In the genomic region with DNA sequence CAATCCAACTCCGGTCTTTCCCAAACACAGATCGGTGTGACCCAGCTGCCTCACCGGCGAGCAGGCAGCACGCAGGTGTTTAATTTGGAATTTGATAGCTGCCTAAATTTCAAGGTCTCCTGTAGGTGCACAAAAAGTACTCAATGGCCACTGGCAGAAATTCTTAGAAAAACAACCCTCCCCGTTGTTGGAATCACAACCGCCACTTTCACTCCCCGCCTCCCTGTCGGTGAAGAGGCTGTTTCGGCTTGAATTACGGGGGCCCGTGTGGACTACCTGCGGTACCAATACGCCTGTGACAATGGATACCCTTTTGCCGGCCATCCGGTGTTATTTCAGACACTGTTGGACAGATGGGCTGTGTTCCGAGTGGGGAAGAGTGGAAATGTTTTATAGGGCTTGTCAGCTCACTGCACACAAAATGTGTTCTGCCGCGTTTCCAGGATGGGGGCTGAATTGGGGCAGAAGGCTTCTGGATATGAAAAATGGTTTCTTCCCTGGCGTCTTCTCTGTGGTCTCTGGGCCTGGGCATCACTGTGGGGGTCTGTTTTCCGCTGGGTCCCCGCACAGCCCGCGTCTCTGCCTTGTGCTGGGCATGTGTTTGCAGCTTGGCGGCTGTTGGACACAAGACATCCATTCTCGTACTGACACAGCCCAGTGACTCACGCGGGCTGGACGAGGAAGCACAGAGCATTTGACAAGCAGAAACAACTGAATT, we compare ENCODE assay signal across 11 cellular contexts. TPM values are rescaled to one million over a fixed set of nuclear protein-coding genes. Genes with fewer than 3 reads are reported as not detected.
DNase-seq lines count a peak whose midpoint lies in the region; ATAC-seq and TF ChIP-seq lines count a peak whose summit lies in the region.
"Had no signal": no experiment of that assay in that cellular context is flagged by ENCODE, and none has a peak within 500 bp of the region (broad histone marks: within the 10 kb centered on the region; RNA-seq: fewer than 3 reads in every experiment).

No MANE protein-coding gene starts in this region.

- H3K27ac Mint-ChIP-seq in GM23338 (no peak overlapping the region), T-cell (peak overlapping the region in 1 of 2 donors; percentile 14)
- H3K27ac Mint-ChIP-seq in stimulated activated naive CD8-positive, alpha-beta T cell treated with anti-CD3 and anti-CD28 coated beads, Interleukin-15, amount 100 ng/mL, for 72 hours, result peak overlapping the region in 1 of 2 donors; percentile 7

- POLR2A ChIA-PET in T-cell (lab: Charles Lee), result no interaction called here

- H3K4me3 ChIP-seq in GM23338, result no peak overlapping the region
- H3K4me3 ChIP-seq in fibroblast of lung (replicated peaks in 1 of 4; ENCODE audit: control extremely low read depth in 1 of 4, insufficient read depth in 1 of 4, low read depth in 3 of 4, low read length in 4 of 4), result no peak overlapping the region
- H3K4me3 ChIP-seq in skeletal muscle tissue (ENCODE audit: low read length in 3 of 3), result peak overlapping the region; percentile 22 to 34 (median 29)

- H3K79me2 ChIP-seq in GM23338 (replicated peaks; ENCODE audit: insufficient read depth) (no peaks in the 10 kb centered on the region), fibroblast of lung (ENCODE audit: control insufficient read depth, insufficient read depth, low read length) (no peaks in the 10 kb centered on the region)

- H3K4me3 Mint-ChIP-seq in GM23338 (no peak overlapping the region), T-cell (no peak overlapping the region)
- peak overlapping the region in 1 of 2 donors; percentile 29 for H3K4me3 Mint-ChIP-seq in stimulated activated naive CD8-positive, alpha-beta T cell treated with anti-CD3 and anti-CD28 coated beads, Interleukin-15, amount 100 ng/mL, for 72 hours

- CTCF ChIA-PET in T-cell (lab: Charles Lee), result no interaction called here

- DNase-seq in GM23338 (ENCODE audit: low spot score) (no peak), NCI-H69 (lab: John Stamatoyannopoulos, UW) (peak; percentile 96), fibroblast of lung (ENCODE audit: low read depth in 2 of 2) (peak; percentile 14 to 34), LoVo (ENCODE audit: low spot score) (no peak), T-cell (no peak)
- no peak for DNase-seq in activated naive CD4-positive, alpha-beta T cell treated with anti-CD3 and anti-CD28 coated beads, Interleukin-2, amount 50 U/mL, for 16 hours
- no peak for DNase-seq in stimulated activated naive CD8-positive, alpha-beta T cell treated with anti-CD3 and anti-CD28 coated beads, Interleukin-15, amount 100 ng/mL, for 72 hours
- DNase-seq: activated CD4-positive, alpha-beta T cell treated with anti-CD3 and anti-CD28 coated beads, Interleukin-2, amount 50 U/mL, for 4 hours; mesenchymal stem cell; NCI-H1436 treated with DMSO at 0.1 percent for 48 hours had no signal

- H3K4me1 Mint-ChIP-seq in GM23338 (peaks cover 26% of the 10 kb centered on the region), T-cell (peaks cover 0 to 5% (median 0%) of the 10 kb centered on the region in 3 donors)
- H3K4me1 Mint-ChIP-seq in stimulated activated naive CD8-positive, alpha-beta T cell treated with anti-CD3 and anti-CD28 coated beads, Interleukin-15, amount 100 ng/mL, for 72 hours, result no peaks in the 10 kb centered on the region

- no peak for TF ChIP-seq CTCF in GM23338 (conservative IDR thresholded peaks at IDR 0.05; ENCODE audit: low read depth in 2 of 2)
- no peak for TF ChIP-seq CTCF in fibroblast of lung (conservative IDR thresholded peaks at IDR 0.05 in 1 of 2, IDR thresholded peaks at IDR 0.05 in 1 of 2; ENCODE audit: low read depth in 1 of 2, low read length in 2 of 2)

- H3K9me3 ChIP-seq in fibroblast of lung (ENCODE audit: control insufficient read depth, insufficient read depth, low read depth, low read length) (no peaks in the 10 kb centered on the region), skeletal muscle tissue (ENCODE audit: control insufficient read depth in 3 of 3, low read length in 3 of 3) (peaks cover 0 to 4% (median 2%) of the 10 kb centered on the region in 3 donors)

- H3K9ac ChIP-seq in fibroblast of lung (ENCODE audit: insufficient read depth, low read length), result no peak overlapping the region
- H3K9ac ChIP-seq in skeletal muscle tissue (ENCODE audit: low read depth in 1 of 3, low read length in 3 of 3), result no peak overlapping the region

- peaks cover 14% of the 10 kb centered on the region for H3K4me1 ChIP-seq in GM23338 (ENCODE audit: insufficient read depth)
- H3K4me1 ChIP-seq in fibroblast of lung (ENCODE audit: control insufficient read depth, extremely low read depth, insufficient read depth, low read length), result no peaks in the 10 kb centered on the region
- peaks cover 0 to 5% (median 3%) of the 10 kb centered on the region in 3 donors for H3K4me1 ChIP-seq in skeletal muscle tissue (ENCODE audit: control insufficient read depth in 3 of 3, insufficient read depth in 3 of 3, low read length in 3 of 3)

- no peaks in the 10 kb centered on the region for H4K20me1 ChIP-seq in GM23338 (replicated peaks; ENCODE audit: insufficient read depth)
- H4K20me1 ChIP-seq in fibroblast of lung (ENCODE audit: control insufficient read depth, extremely low read depth, insufficient read depth, low read length), result no peaks in the 10 kb centered on the region

- peak; percentile 54 for ATAC-seq in GM23338
- no peak for ATAC-seq in stimulated activated naive CD8-positive, alpha-beta T cell treated with anti-CD3 and anti-CD28 coated beads, Interleukin-15, amount 100 ng/mL, for 72 hours
- no peak for ATAC-seq in T-cell (replicated peaks in 1 of 4)

- H3K36me3 ChIP-seq in GM23338 (ENCODE audit: insufficient read depth) (no peaks in the 10 kb centered on the region), fibroblast of lung (ENCODE audit: control insufficient read depth, insufficient read depth, low read length) (no peaks in the 10 kb centered on the region), skeletal muscle tissue (ENCODE audit: control insufficient read depth in 3 of 3, insufficient read depth in 3 of 3, low read length in 3 of 3) (no peaks in the 10 kb centered on the region)

- peaks cover 6% of the 10 kb centered on the region; the same call in 1 of the 2 replicates for H3F3A ChIP-seq in GM23338 (replicated peaks; ENCODE audit: low read depth)

- H3K27me3 Mint-ChIP-seq in GM23338 (ENCODE audit: insufficient read depth, low read depth, poor library complexity) (peaks cover 5% of the 10 kb centered on the region), T-cell (peaks cover 31 to 33% of the 10 kb centered on the region in 2 donors)
- peaks cover 42% of the 10 kb centered on the region for H3K27me3 Mint-ChIP-seq in stimulated activated naive CD8-positive, alpha-beta T cell treated with anti-CD3 and anti-CD28 coated beads, Interleukin-15, amount 100 ng/mL, for 72 hours

- H3K27ac ChIP-seq in GM23338 (ENCODE audit: low read depth) (no peak overlapping the region), fibroblast of lung (ENCODE audit: insufficient read depth, low read length) (no peak overlapping the region), skeletal muscle tissue (ENCODE audit: low read depth, low read length) (no peak overlapping the region)

- H3K27me3 ChIP-seq in GM23338 (ENCODE audit: insufficient read depth), result no peaks in the 10 kb centered on the region
- no peaks in the 10 kb centered on the region for H3K27me3 ChIP-seq in fibroblast of lung (ENCODE audit: control insufficient read depth, insufficient read depth, low read length)
- peaks cover 43 to 50% (median 48%) of the 10 kb centered on the region in 3 donors for H3K27me3 ChIP-seq in skeletal muscle tissue (ENCODE audit: control insufficient read depth in 3 of 3, insufficient read depth in 3 of 3, low read length in 3 of 3)

- H2AFZ ChIP-seq in GM23338 (peak overlapping the region; percentile 86), fibroblast of lung (ENCODE audit: low read length) (no peak overlapping the region)

- H3K9me3 Mint-ChIP-seq in GM23338 (no peaks in the 10 kb centered on the region), T-cell (peaks cover 3% of the 10 kb centered on the region in 3 donors)
- H3K9me3 Mint-ChIP-seq in stimulated activated naive CD8-positive, alpha-beta T cell treated with anti-CD3 and anti-CD28 coated beads, Interleukin-15, amount 100 ng/mL, for 72 hours, result peaks cover 4 to 7% of the 10 kb centered on the region in 2 donors

- no peaks in the 10 kb centered on the region for H3K9me2 ChIP-seq in GM23338 (ENCODE audit: insufficient read depth)

- H3K36me3 Mint-ChIP-seq in GM23338 (ENCODE audit: low read depth), result no peaks in the 10 kb centered on the region
- H3K36me3 Mint-ChIP-seq in T-cell, result no peaks in the 10 kb centered on the region

- H3K4me2 ChIP-seq in GM23338 (no peak overlapping the region), fibroblast of lung (ENCODE audit: extremely low read depth, insufficient read depth, low read length) (no peak overlapping the region)

TF ChIP-seq in GM23338, 12 proteins besides CTCF, POLR2A, EP300 and RAD21 (continues in another document):
- TF ChIP-seq EZH2phosphoT487 (IDR thresholded peaks at IDR 0.05; ENCODE audit: unreplicated experiment) (no peak), JUNB (IDR thresholded peaks at IDR 0.05; ENCODE audit: unreplicated experiment) (no peak), POLR2AphosphoS5 (IDR thresholded peaks at IDR 0.05; ENCODE audit: low read depth) (no peak), EZH2 (IDR thresholded peaks at IDR 0.05; ENCODE audit: low read depth, unreplicated experiment) (no peak), STAT1 (IDR thresholded peaks at IDR 0.05; ENCODE audit: unreplicated experiment) (no peak)

RNA-seq across cellular contexts. Expression of gene ZIC5, which starts 45.4 kb away (rescaled TPM):
- 28.0 and 32.6 TPM in 2 replicates for total RNA-seq in GM23338 (2014; rRNA removed; shearing (Covaris generic))
- polyA plus RNA-seq in GM23338 (2016; fragmentation: Nextera tagmentation; extraction: Ambion mirVana) (14.1 and 17.2 TPM in 2 replicates), fibroblast of lung (not detected in 2 replicates)
- total RNA-seq in fibroblast of lung (not detected in 2 replicates), skeletal muscle tissue (not detected), T-cell (under 1 TPM in 3 of 5 donors, not detected in 2; 0.07 to 0.09 (median 0.09) TPM)
- not detected in 2 replicates for polyA plus RNA-seq in fibroblast of lung (2012)
- polyA minus RNA-seq in fibroblast of lung (ENCODE audit: low replicate concordance), result not detected in 2 replicates

RNA-seq across cellular contexts. Expression of gene ZIC2, which starts 55.4 kb away (rescaled TPM):
- total RNA-seq in GM23338 (2014; rRNA removed; shearing (Covaris generic)), result 76.2 and 87.9 TPM in 2 replicates
- polyA plus RNA-seq in GM23338 (2016; fragmentation: Nextera tagmentation; extraction: Ambion mirVana), result 62.6 and 63.2 TPM in 2 replicates
- not detected in 2 replicates for total RNA-seq in fibroblast of lung
- polyA plus RNA-seq in fibroblast of lung, result not detected in 2 replicates
- not detected in 2 replicates for polyA plus RNA-seq in fibroblast of lung (2012)
- not detected in 2 replicates for polyA minus RNA-seq in fibroblast of lung (ENCODE audit: low replicate concordance)
- not detected for total RNA-seq in skeletal muscle tissue
- total RNA-seq in T-cell, result under 1 TPM in 3 of 5 donors, not detected in 2; 0.10 to 0.88 (median 0.85) TPM

Comparison
In these comparisons a context has a peak if more than half of its experiments do, and no peak if none do; other contexts are left out.
1. DNase-seq: peak in NCI-H69 (single experiment) and fibroblast of lung (2 of 2); none in GM23338 (single experiment), activated naive CD4-positive, alpha-beta T cell treated with anti-CD3 and anti-CD28 coated beads, Interleukin-2, amount 50 U/mL, for 16 hours (single experiment), LoVo (single experiment), stimulated activated naive CD8-positive, alpha-beta T cell treated with anti-CD3 and anti-CD28 coated beads, Interleukin-15, amount 100 ng/mL, for 72 hours (0 of 2) and T-cell (0 of 34).
2. H3K4me3 ChIP-seq: peak in skeletal muscle tissue (3 of 3); none in GM23338 (single experiment) and fibroblast of lung (0 of 4).
3. RNA of gene ZIC5, which starts 45.4 kb away (total RNA-seq): 28.0 to 32.6 TPM in GM23338; 0.07 to 0.09 TPM in T-cell, not detected in fibroblast of lung and not detected in skeletal muscle tissue (single experiment); every median in the first group is over 10 times any median in the second.
4. RNA of gene ZIC2, which starts 55.4 kb away (total RNA-seq): 76.2 to 87.9 TPM in GM23338; 0.10 to 0.88 TPM in T-cell, not detected in fibroblast of lung and not detected in skeletal muscle tissue (single experiment); every median in the first group is over 10 times any median in the second.